ENCODE assay signal across 29 cellular contexts in the genomic region with DNA sequence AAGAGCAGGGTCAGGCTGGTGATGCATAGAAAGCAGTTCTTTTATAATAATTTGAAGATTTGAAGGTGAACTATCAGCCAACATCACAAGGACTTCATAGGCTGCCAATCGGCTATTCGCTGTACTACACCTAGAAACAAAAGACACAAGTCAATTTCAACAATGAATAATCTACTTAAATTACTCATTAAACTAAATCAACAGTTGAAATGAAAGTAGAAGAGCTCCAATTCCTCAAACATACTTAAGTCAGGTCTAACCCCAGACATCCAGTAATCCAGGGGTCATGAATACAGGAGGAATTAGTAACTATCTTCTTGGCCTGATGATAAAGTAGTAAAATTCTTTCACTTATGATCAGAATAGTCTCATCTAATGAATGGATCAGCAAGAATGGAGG.
"Had no signal": no experiment of that assay in that cellular context is flagged by ENCODE, and none has a peak within 500 bp of the region (broad histone marks: within the 10 kb centered on the region; RNA-seq: fewer than 3 reads in every experiment).

No MANE protein-coding gene starts in this region.

- DNase-seq: colonic mucosa; effector CD8-positive, alpha-beta T cell; endodermal cell; foreskin keratinocyte; heart right ventricle; hippocampal formation; islet precursor cell; left cardiac atrium; left ventricle myocardium inferior; lower lobe of right lung; naive thymus-derived CD8-positive, alpha-beta T cell; stimulated activated CD4-positive, alpha-beta T cell treated with anti-CD3 and anti-CD28 coated beads, Interleukin-12 subunit alpha, Interleukin-12 subunit beta, amount 100 ng/mL, for 4 hours; stimulated activated CD4-positive, alpha-beta T cell treated with anti-CD3 and anti-CD28 coated beads, Interleukin-1b, Interleukin-23, amount 100 ng/mL, for 48 hours; stimulated activated CD4-positive, alpha-beta T cell treated with anti-CD3 and anti-CD28 coated beads, Interleukin-4, amount 100 ng/mL, for 1 hour; stimulated activated CD8-positive, alpha-beta memory T cell treated with anti-CD3 and anti-CD28 coated beads, Interleukin-4, amount 100 ng/mL, for 48 hours; stimulated activated naive CD4-positive, alpha-beta T cell treated with Interleukin-2 at 50 U/mL for 16 hours; stomach; tibial artery had no signal

- H3K27me3 ChIP-seq: colonic mucosa, esophagus muscularis mucosa, foreskin keratinocyte, gastroesophageal sphincter, heart right ventricle, right atrium auricular region, stomach, tibial artery had no signal

- H3K36me3 ChIP-seq: colonic mucosa had no signal

- H3K9me3 ChIP-seq: colonic mucosa, esophagus muscularis mucosa, gastroesophageal sphincter, heart right ventricle, left ventricle myocardium inferior, lower lobe of right lung, right atrium auricular region, stomach, tibial artery had no signal

- H3K4me3 Mint-ChIP-seq: dendritic cell treated with granulocyte-macrophage colony-stimulating factor and Interleukin-4, amounts not matched to agents 40 ng/mL and 50 ng/mL, for 4 days; endodermal cell; naive thymus-derived CD8-positive, alpha-beta T cell; neural crest cell; type B pancreatic cell had no signal

- ATAC-seq: foreskin keratinocyte; gastroesophageal sphincter; heart right ventricle; left cardiac atrium; lower lobe of right lung; naive thymus-derived CD8-positive, alpha-beta T cell; sciatic nerve had no signal

- H3K4me3 ChIP-seq: colonic mucosa, esophagus muscularis mucosa, gastroesophageal sphincter, heart right ventricle, left ventricle myocardium inferior, lower lobe of right lung, right atrium auricular region, smooth muscle cell, stomach, tibial artery had no signal

- H3K4me1 Mint-ChIP-seq: endodermal cell; naive thymus-derived CD8-positive, alpha-beta T cell; neural crest cell had no signal

- H3K27ac ChIP-seq: colonic mucosa, epithelial cell of prostate, esophagus muscularis mucosa, foreskin keratinocyte, gastroesophageal sphincter, heart right ventricle, left ventricle myocardium inferior, lower lobe of right lung, parathyroid adenoma, right atrium auricular region, stomach, tibial artery had no signal

- H3K27ac Mint-ChIP-seq: dendritic cell treated with granulocyte-macrophage colony-stimulating factor and Interleukin-4, amounts not matched to agents 40 ng/mL and 50 ng/mL, for 4 days; progenitor cell of endocrine pancreas; type B pancreatic cell had no signal

- H3K9me3 Mint-ChIP-seq: dendritic cell treated with granulocyte-macrophage colony-stimulating factor and Interleukin-4, amounts not matched to agents 40 ng/mL and 50 ng/mL, for 4 days; endodermal cell; naive thymus-derived CD8-positive, alpha-beta T cell; neural crest cell; type B pancreatic cell had no signal

- H3K4me1 ChIP-seq: colonic mucosa, esophagus muscularis mucosa, foreskin keratinocyte, gastroesophageal sphincter, heart right ventricle, left ventricle myocardium inferior, lower lobe of right lung, parathyroid adenoma, right atrium auricular region, stomach, tibial artery had no signal

- H3K27me3 Mint-ChIP-seq: dendritic cell treated with granulocyte-macrophage colony-stimulating factor and Interleukin-4, amounts not matched to agents 40 ng/mL and 50 ng/mL, for 4 days; naive thymus-derived CD8-positive, alpha-beta T cell; progenitor cell of endocrine pancreas; type B pancreatic cell had no signal
